ENCODE assay signal across 1 cellular context in the genomic region with DNA sequence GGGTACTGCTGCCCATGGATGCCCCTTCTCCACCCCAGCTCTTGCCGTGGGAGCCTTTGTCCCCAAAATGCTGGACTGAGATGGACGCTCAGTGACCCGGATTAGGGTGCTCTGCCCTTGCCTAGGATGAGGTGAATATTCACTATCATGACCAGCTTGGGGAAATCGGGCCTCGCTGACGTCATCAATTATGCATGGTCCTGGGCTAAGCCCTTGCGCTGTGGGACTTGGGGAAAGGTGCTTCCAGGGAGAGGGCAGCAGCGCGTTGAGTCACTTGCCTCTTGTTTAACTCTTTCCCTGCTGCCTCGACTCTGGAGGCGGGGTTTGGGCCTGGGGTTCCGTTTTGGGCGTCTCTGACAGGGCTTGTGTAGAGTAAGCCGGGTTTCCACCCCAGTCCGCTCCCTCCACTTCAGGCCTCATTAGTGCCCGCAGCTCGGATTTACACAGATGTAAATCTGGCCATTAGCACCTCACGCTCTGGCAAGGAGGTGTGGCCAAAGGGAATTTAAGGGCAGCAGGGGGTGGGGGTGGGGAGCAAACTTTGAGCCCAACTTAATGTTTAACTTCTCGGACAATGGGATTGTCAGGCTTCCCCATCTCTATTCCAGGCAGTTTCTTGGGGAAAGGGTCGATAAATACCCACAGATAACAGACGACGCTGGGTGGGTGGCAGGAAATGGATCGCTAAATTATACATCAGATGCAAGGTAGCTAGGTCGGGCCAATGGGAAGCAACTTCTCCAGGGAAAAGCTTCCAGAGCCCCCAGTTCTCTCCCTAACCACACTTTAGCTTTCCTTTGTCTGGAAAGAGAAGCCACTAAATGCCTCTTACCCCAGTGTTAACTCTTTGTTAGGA.
TF ChIP-seq lines count a peak whose summit lies in the region.

No MANE protein-coding gene starts in this region.

TF ChIP-seq in HepG2, 621 proteins besides CTCF, POLR2A, EP300 and RAD21 (continued from another document and continues in another):
- TF ChIP-seq, protein P1, sequence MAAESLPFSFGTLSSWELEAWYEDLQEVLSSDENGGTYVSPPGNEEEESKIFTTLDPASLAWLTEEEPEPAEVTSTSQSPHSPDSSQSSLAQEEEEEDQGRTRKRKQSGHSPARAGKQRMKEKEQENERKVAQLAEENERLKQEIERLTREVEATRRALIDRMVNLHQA (CRISPR knock-in tag; IDR thresholded peaks at IDR 0.05), result no peak
- TF ChIP-seq ZNF891 (CRISPR knock-in tag; IDR thresholded peaks at IDR 0.05), result no peak
- TF ChIP-seq TRIM24 (CRISPR knock-in tag; IDR thresholded peaks at IDR 0.05), result no peak
- TF ChIP-seq CREB1 (IDR thresholded peaks at IDR 0.05), result peak; percentile 99
- peak; percentile 98 for TF ChIP-seq CREB1 (CRISPR knock-in tag; IDR thresholded peaks at IDR 0.05)
- peak; percentile 74 for TF ChIP-seq ZFX (CRISPR knock-in tag; IDR thresholded peaks at IDR 0.05; ENCODE audit: low read depth)
- TF ChIP-seq ZNF768 (CRISPR knock-in tag; IDR thresholded peaks at IDR 0.05), result 0 out of 2 replicates have a peak, but pooled peaks have one; percentile 28
- TF ChIP-seq KDM1A (CRISPR knock-in tag; IDR thresholded peaks at IDR 0.05), result peak; percentile 10; the same call in 1 of the 2 replicates
- TF ChIP-seq XRCC5 (optimal IDR thresholded peaks at IDR 0.05; ENCODE audit: low read length), result peak; percentile 54
- no peak for TF ChIP-seq ZNF777 (CRISPR knock-in tag; IDR thresholded peaks at IDR 0.05)
- no peak for TF ChIP-seq ZNF577 (CRISPR knock-in tag; IDR thresholded peaks at IDR 0.05; ENCODE audit: borderline replicate concordance, low read depth)
- peak; percentile 87 for TF ChIP-seq JUN (CRISPR knock-in tag; IDR thresholded peaks at IDR 0.05)
- TF ChIP-seq, protein P2, sequence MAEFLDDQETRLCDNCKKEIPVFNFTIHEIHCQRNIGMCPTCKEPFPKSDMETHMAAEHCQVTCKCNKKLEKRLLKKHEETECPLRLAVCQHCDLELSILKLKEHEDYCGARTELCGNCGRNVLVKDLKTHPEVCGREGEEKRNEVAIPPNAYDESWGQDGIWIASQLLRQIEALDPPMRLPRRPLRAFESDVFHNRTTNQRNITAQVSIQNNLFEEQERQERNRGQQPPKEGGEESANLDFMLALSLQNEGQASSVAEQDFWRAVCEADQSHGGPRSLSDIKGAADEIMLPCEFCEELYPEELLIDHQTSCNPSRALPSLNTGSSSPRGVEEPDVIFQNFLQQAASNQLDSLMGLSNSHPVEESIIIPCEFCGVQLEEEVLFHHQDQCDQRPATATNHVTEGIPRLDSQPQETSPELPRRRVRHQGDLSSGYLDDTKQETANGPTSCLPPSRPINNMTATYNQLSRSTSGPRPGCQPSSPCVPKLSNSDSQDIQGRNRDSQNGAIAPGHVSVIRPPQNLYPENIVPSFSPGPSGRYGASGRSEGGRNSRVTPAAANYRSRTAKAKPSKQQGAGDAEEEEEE (CRISPR knock-in tag; IDR thresholded peaks at IDR 0.05; ENCODE audit: borderline replicate concordance), result no peak
- TF ChIP-seq, protein P3, sequence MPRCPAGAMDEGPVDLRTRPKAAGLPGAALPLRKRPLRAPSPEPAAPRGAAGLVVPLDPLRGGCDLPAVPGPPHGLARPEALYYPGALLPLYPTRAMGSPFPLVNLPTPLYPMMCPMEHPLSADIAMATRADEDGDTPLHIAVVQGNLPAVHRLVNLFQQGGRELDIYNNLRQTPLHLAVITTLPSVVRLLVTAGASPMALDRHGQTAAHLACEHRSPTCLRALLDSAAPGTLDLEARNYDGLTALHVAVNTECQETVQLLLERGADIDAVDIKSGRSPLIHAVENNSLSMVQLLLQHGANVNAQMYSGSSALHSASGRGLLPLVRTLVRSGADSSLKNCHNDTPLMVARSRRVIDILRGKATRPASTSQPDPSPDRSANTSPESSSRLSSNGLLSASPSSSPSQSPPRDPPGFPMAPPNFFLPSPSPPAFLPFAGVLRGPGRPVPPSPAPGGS (CRISPR knock-in tag; IDR thresholded peaks at IDR 0.05), result 0 out of 2 replicates have a peak, but pooled peaks have one; percentile 38
- TF ChIP-seq KDM5B (CRISPR knock-in tag; IDR thresholded peaks at IDR 0.05; ENCODE audit: borderline replicate concordance), result peak; percentile 44; the same call in 1 of the 2 replicates
- TF ChIP-seq HNRNPH1 (optimal IDR thresholded peaks at IDR 0.05; ENCODE audit: low read depth, low read length), result no peak
- TF ChIP-seq, protein P4, sequence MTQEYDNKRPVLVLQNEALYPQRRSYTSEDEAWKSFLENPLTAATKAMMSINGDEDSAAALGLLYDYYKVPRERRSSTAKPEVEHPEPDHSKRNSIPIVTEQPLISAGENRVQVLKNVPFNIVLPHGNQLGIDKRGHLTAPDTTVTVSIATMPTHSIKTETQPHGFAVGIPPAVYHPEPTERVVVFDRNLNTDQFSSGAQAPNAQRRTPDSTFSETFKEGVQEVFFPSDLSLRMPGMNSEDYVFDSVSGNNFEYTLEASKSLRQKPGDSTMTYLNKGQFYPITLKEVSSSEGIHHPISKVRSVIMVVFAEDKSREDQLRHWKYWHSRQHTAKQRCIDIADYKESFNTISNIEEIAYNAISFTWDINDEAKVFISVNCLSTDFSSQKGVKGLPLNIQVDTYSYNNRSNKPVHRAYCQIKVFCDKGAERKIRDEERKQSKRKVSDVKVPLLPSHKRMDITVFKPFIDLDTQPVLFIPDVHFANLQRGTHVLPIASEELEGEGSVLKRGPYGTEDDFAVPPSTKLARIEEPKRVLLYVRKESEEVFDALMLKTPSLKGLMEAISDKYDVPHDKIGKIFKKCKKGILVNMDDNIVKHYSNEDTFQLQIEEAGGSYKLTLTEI (CRISPR knock-in tag; conservative IDR thresholded peaks at IDR 0.05), result no peak
- no peak for TF ChIP-seq TP53 (CRISPR knock-in tag; conservative IDR thresholded peaks at IDR 0.05)
- TF ChIP-seq, protein P5, sequence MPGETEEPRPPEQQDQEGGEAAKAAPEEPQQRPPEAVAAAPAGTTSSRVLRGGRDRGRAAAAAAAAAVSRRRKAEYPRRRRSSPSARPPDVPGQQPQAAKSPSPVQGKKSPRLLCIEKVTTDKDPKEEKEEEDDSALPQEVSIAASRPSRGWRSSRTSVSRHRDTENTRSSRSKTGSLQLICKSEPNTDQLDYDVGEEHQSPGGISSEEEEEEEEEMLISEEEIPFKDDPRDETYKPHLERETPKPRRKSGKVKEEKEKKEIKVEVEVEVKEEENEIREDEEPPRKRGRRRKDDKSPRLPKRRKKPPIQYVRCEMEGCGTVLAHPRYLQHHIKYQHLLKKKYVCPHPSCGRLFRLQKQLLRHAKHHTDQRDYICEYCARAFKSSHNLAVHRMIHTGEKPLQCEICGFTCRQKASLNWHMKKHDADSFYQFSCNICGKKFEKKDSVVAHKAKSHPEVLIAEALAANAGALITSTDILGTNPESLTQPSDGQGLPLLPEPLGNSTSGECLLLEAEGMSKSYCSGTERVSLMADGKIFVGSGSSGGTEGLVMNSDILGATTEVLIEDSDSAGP (CRISPR knock-in tag; IDR thresholded peaks at IDR 0.05; ENCODE audit: borderline replicate concordance), result peak; percentile 54
- no peak for TF ChIP-seq ZNF570 (CRISPR knock-in tag; IDR thresholded peaks at IDR 0.05; ENCODE audit: borderline replicate concordance)
- peak; percentile 30 for TF ChIP-seq CCAR2 (optimal IDR thresholded peaks at IDR 0.05; ENCODE audit: low read depth, low read length)
- peak; percentile 17; the same call in 1 of the 2 replicates for TF ChIP-seq ZNF335 (CRISPR knock-in tag; IDR thresholded peaks at IDR 0.05)
- TF ChIP-seq ZNF782 (CRISPR knock-in tag; IDR thresholded peaks at IDR 0.05; ENCODE audit: borderline replicate concordance), result peak; percentile 33; the same call in 1 of the 2 replicates
- TF ChIP-seq HIVEP1 (CRISPR knock-in tag; IDR thresholded peaks at IDR 0.05), result peak; percentile 91
- no peak for TF ChIP-seq SATB2 (CRISPR knock-in tag; IDR thresholded peaks at IDR 0.05)
- TF ChIP-seq MYNN (CRISPR knock-in tag; IDR thresholded peaks at IDR 0.05; ENCODE audit: low read depth), result no peak
- no peak for TF ChIP-seq THYN1 (CRISPR knock-in tag; IDR thresholded peaks at IDR 0.05; ENCODE audit: borderline replicate concordance, low read depth)
- no peak for TF ChIP-seq MTA3 (CRISPR knock-in tag; IDR thresholded peaks at IDR 0.05)
- TF ChIP-seq ZNF547 (CRISPR knock-in tag; IDR thresholded peaks at IDR 0.05), result peak; percentile 82
- TF ChIP-seq PPARG (CRISPR knock-in tag; conservative IDR thresholded peaks at IDR 0.05), result 0 out of 2 replicates have a peak, but pooled peaks have one; percentile 8
- TF ChIP-seq, protein P6, sequence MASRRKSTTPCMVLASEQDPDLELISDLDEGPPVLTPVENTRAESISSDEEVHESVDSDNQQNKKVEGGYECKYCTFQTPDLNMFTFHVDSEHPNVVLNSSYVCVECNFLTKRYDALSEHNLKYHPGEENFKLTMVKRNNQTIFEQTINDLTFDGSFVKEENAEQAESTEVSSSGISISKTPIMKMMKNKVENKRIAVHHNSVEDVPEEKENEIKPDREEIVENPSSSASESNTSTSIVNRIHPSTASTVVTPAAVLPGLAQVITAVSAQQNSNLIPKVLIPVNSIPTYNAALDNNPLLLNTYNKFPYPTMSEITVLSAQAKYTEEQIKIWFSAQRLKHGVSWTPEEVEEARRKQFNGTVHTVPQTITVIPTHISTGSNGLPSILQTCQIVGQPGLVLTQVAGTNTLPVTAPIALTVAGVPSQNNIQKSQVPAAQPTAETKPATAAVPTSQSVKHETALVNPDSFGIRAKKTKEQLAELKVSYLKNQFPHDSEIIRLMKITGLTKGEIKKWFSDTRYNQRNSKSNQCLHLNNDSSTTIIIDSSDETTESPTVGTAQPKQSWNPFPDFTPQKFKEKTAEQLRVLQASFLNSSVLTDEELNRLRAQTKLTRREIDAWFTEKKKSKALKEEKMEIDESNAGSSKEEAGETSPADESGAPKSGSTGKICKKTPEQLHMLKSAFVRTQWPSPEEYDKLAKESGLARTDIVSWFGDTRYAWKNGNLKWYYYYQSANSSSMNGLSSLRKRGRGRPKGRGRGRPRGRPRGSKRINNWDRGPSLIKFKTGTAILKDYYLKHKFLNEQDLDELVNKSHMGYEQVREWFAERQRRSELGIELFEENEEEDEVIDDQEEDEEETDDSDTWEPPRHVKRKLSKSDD (CRISPR knock-in tag; IDR thresholded peaks at IDR 0.05; ENCODE audit: low read depth), result no peak
- TF ChIP-seq, protein P7, sequence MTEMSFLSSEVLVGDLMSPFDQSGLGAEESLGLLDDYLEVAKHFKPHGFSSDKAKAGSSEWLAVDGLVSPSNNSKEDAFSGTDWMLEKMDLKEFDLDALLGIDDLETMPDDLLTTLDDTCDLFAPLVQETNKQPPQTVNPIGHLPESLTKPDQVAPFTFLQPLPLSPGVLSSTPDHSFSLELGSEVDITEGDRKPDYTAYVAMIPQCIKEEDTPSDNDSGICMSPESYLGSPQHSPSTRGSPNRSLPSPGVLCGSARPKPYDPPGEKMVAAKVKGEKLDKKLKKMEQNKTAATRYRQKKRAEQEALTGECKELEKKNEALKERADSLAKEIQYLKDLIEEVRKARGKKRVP (CRISPR knock-in tag; IDR thresholded peaks at IDR 0.05), result no peak
- no peak for TF ChIP-seq CBX1 (IDR thresholded peaks at IDR 0.05; ENCODE audit: low read depth)
- TF ChIP-seq MIER3 (CRISPR knock-in tag; IDR thresholded peaks at IDR 0.05; ENCODE audit: borderline replicate concordance), result no peak
- 0 out of 2 replicates have a peak, but pooled peaks have one; percentile 10 for TF ChIP-seq ELF1 (CRISPR knock-in tag; IDR thresholded peaks at IDR 0.05)
- TF ChIP-seq, protein P8, sequence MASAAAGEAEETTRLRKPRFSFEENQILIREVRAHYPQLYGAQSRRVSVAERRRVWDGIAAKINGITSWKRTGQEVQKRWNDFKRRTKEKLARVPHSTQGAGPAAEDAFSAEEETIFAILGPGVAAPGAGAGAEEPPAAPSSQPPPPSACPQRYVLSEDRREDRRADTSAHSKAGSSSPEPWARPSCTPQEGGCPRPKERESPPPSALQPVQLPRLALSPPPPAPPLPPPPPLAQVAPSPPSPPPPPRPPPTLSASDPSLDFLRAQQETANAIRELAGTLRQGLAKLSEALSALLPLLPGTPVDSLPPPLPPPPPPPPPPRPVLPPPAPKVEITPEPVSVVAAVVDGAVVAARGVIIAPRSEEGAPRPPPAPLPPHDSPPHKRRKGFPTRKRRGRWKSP (CRISPR knock-in tag; IDR thresholded peaks at IDR 0.05), result peak; percentile 44; the same call in 1 of the 2 replicates
- no peak for TF ChIP-seq HCFC1 (IDR thresholded peaks at IDR 0.05; ENCODE audit: low read depth, low read length)
- TF ChIP-seq, protein P9, sequence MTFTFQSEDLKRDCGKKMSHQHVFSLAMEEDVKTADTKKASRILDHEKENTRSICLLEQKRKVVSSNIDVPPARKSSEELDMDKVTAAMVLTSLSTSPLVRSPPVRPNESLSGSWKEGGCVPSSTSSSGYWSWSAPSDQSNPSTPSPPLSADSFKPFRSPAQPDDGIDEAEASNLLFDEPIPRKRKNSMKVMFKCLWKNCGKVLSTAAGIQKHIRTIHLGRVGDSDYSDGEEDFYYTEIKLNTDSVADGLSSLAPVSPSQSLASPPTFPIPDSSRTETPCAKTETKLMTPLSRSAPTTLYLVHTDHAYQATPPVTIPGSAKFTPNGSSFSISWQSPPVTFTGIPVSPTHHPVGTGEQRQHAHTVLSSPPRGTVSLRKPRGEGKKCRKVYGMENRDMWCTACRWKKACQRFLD (CRISPR knock-in tag; IDR thresholded peaks at IDR 0.05; ENCODE audit: borderline replicate concordance), result no peak
- TF ChIP-seq, protein P10, sequence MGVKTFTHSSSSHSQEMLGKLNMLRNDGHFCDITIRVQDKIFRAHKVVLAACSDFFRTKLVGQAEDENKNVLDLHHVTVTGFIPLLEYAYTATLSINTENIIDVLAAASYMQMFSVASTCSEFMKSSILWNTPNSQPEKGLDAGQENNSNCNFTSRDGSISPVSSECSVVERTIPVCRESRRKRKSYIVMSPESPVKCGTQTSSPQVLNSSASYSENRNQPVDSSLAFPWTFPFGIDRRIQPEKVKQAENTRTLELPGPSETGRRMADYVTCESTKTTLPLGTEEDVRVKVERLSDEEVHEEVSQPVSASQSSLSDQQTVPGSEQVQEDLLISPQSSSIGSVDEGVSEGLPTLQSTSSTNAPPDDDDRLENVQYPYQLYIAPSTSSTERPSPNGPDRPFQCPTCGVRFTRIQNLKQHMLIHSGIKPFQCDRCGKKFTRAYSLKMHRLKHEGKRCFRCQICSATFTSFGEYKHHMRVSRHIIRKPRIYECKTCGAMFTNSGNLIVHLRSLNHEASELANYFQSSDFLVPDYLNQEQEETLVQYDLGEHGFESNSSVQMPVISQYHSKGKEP (CRISPR knock-in tag; IDR thresholded peaks at IDR 0.05), result no peak
